In the genomic region with DNA sequence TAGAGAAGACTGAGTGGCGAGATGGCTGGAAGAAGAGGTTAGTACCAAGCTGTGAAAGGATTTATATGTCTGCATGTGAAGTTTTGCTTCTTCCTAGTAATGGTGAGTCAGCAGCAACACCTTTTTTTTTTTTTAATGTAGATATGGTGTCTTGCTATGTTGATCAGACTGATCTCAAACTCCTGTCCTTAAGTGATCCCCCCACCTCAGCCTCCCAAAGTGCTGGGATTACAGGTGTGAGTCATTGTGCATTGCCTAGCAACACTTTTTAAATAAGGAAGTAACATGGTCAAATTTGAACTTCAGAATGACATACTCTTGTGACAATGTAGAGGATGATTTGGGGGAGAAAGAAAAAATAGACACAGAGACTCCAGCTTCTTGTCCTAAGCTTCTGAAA, we compare ENCODE assay signal across 10 cellular contexts. TPM values are rescaled to one million over a fixed set of nuclear protein-coding genes. Genes with fewer than 3 reads are reported as not detected.
A peak's percentile ranks its signal among the peaks of the same experiment; 100 is the strongest.
DNase-seq lines count a peak whose midpoint lies in the region; ATAC-seq, FAIRE-seq and TF ChIP-seq lines count a peak whose summit lies in the region.
"Had no signal": no experiment of that assay in that cellular context is flagged by ENCODE, and none has a peak within 500 bp of the region (broad histone marks: within the 10 kb centered on the region; RNA-seq: fewer than 3 reads in every experiment).

No MANE protein-coding gene starts in this region.

- 91 to 100% methylated on average over 1 of the region's 1 CpG for whole genome bisulfite sequencing in pancreas, 2 donors
- WGBS in heart right ventricle, 2 donors, result 88 to 92% methylated on average over 1 of the region's 1 CpG

- TF ChIP-seq CTCF in pancreas (IDR thresholded peaks at IDR 0.05) (no peak), heart right ventricle (IDR thresholded peaks at IDR 0.05) (no peak)

- H3K27me3 ChIP-seq in pancreas, result no peaks in the 10 kb centered on the region
- H3K27me3 ChIP-seq in heart right ventricle, result peaks cover 0 to 9% (median 0%) of the 10 kb centered on the region in 7 donors

- intact Hi-C loops in pancreas (cut with DNase I), result no loop called here
- intact Hi-C loops in heart right ventricle (cut with DNase I), result loop anchor here in 1 of 10 donors (10.0 kb wide), 1 partner anchor 75 kb away; no protein-coding TSS in a partner anchor

- no peaks in the 10 kb centered on the region for H3K9me3 ChIP-seq in pancreas
- H3K9me3 ChIP-seq in heart right ventricle, result no peaks in the 10 kb centered on the region

- H3K36me3 ChIP-seq in pancreas (no peaks in the 10 kb centered on the region), heart right ventricle (no peaks in the 10 kb centered on the region)

- H3K4me3 ChIP-seq in pancreas, result no peak overlapping the region
- H3K4me3 ChIP-seq in heart right ventricle, result no peak overlapping the region

- H3K4me1 ChIP-seq in pancreas (peaks cover 0 to 11% (median 0%) of the 10 kb centered on the region in 3 donors), heart right ventricle (no peaks in the 10 kb centered on the region)

- H3K27ac ChIP-seq in pancreas, result peak overlapping the region in 2 of 4 donors; percentile 27 to 68
- H3K27ac ChIP-seq in heart right ventricle, result no peak overlapping the region

- no peak for DNase-seq in activated CD4-positive, CD25-positive, alpha-beta regulatory T cell (lab: John Stamatoyannopoulos, UW)
- DNase-seq in NCI-H2196 (lab: John Stamatoyannopoulos, UW; ENCODE audit: unreplicated experiment) (peak; percentile 61), dermis blood vessel endothelial cell (peak; percentile 39), pancreas (peak in 2 of 6 donors; percentile 28 to 50), SHP77 (lab: John Stamatoyannopoulos, UW) (no peak), heart right ventricle (no peak)
- DNase-seq: left cardiac atrium, NCI-H146 had no signal

- peak; percentile 65 to 68 for ATAC-seq in activated CD4-positive, CD25-positive, alpha-beta regulatory T cell treated with anti-CD3 and anti-CD28 coated beads, Interleukin-2, amount 50 U/mL, for 24 hours
- ATAC-seq in pancreas (peak; percentile 86 to 98 (median 94)), HG03025 (IDR thresholded peaks at IDR 0.05; ENCODE audit: low FRiP score, unreplicated experiment) (no peak), heart right ventricle (no peak)

- peak; percentile 29 for FAIRE-seq in pancreas (lab: Jason Lieb, UNC)

RNA-seq across cellular contexts. Expression of a gene that starts 6.5 kb away (rescaled TPM):
- total RNA-seq in dermis blood vessel endothelial cell, result 8.5 and 11.7 TPM in 2 replicates
- 10 to 100 TPM in 4 of 6 donors, 1 to 10 TPM in 2; 9.7 to 23.6 (median 12.2) TPM for total RNA-seq in pancreas
- 10 to 100 TPM; 14.9 to 21.3 TPM for polyA plus RNA-seq in pancreas
- 10 to 100 TPM; 12.7 to 19.4 (median 16.7) TPM for total RNA-seq in heart right ventricle
- polyA plus RNA-seq in heart right ventricle, result 10 to 100 TPM; 10.2 to 26.7 TPM

RNA-seq across cellular contexts. Expression of a gene that starts 11.7 kb away (rescaled TPM):
- 1.4 and 2.2 TPM in 2 replicates for total RNA-seq in dermis blood vessel endothelial cell
- total RNA-seq in pancreas, result 10 to 100 TPM in 3 of 6 donors, 1 to 10 TPM in 3; 1.3 to 27.0 (median 9.4) TPM
- 10 to 100 TPM in 1 of 2 donors, 1 to 10 TPM in 1; 3.1 to 19.1 TPM for polyA plus RNA-seq in pancreas
- 10 to 100 TPM; 11.5 to 33.2 (median 20.2) TPM for total RNA-seq in heart right ventricle
- 10 to 100 TPM in 1 of 2 donors, 1 to 10 TPM in 1; 6.7 to 10.3 TPM for polyA plus RNA-seq in heart right ventricle

Comparison
In these comparisons a context has a peak if more than half of its experiments do, and no peak if none do; other contexts are left out.
1. ATAC-seq: peak in activated CD4-positive, CD25-positive, alpha-beta regulatory T cell treated with anti-CD3 and anti-CD28 coated beads, Interleukin-2, amount 50 U/mL, for 24 hours (2 of 2) and pancreas (4 of 4); none in HG03025 (single experiment) and heart right ventricle (0 of 8).
2. DNase-seq: peak in NCI-H2196 (single experiment) and dermis blood vessel endothelial cell (single experiment); none in activated CD4-positive, CD25-positive, alpha-beta regulatory T cell (0 of 4), SHP77 (0 of 2) and heart right ventricle (0 of 2).